8 cellular contexts compared by ENCODE assay signal in genomic region chr12:100716949-100717732, GRCh38.
DNase-seq lines count a peak whose midpoint lies in the region; ATAC-seq and TF ChIP-seq lines count a peak whose summit lies in the region.

No MANE protein-coding gene starts in this region.

- intact Hi-C loops in left ventricle myocardium inferior (cut with micrococcal nuclease): no loop called here
- intact Hi-C loops in sigmoid colon (cut with DNase I): no loop called here

- TF ChIP-seq CTCF in RWPE2 (IDR thresholded peaks at IDR 0.05; ENCODE audit: poor library complexity, severe bottlenecking) (no peak), left ventricle myocardium inferior (IDR thresholded peaks at IDR 0.05; ENCODE audit: borderline replicate concordance) (no peak), sigmoid colon (IDR thresholded peaks at IDR 0.05) (no peak)

- TF ChIP-seq POLR2A in sigmoid colon (IDR thresholded peaks at IDR 0.05): no peak

- H3K36me3 ChIP-seq in RWPE2 (ENCODE audit: low read depth) (no peaks in the 10 kb centered on the region), left ventricle myocardium inferior (no peaks in the 10 kb centered on the region), sigmoid colon (no peaks in the 10 kb centered on the region)

- H3K4me3 ChIP-seq in RWPE2 (ENCODE audit: severe bottlenecking): peak overlapping the region; percentile 52
- peak overlapping the region; percentile 55 for H3K4me3 ChIP-seq in left ventricle myocardium inferior
- H3K4me3 ChIP-seq in sigmoid colon: peak overlapping the region in 3 of 4 donors; percentile 16 to 34 (median 29)

- no peaks in the 10 kb centered on the region for H3K4me1 ChIP-seq in RWPE2 (ENCODE audit: insufficient read depth, poor library complexity, severe bottlenecking)
- H3K4me1 ChIP-seq in left ventricle myocardium inferior: peaks cover 8% of the 10 kb centered on the region
- peaks cover 0 to 9% (median 0%) of the 10 kb centered on the region in 4 donors for H3K4me1 ChIP-seq in sigmoid colon

- H3K9me3 ChIP-seq in RWPE2 (ENCODE audit: severe bottlenecking) (no peaks in the 10 kb centered on the region), left ventricle myocardium inferior (replicated peaks) (no peaks in the 10 kb centered on the region), sigmoid colon (no peaks in the 10 kb centered on the region)

- H3K27me3 ChIP-seq in RWPE2 (ENCODE audit: insufficient read depth, poor library complexity, severe bottlenecking): no peaks in the 10 kb centered on the region
- peaks cover 89% of the 10 kb centered on the region for H3K27me3 ChIP-seq in left ventricle myocardium inferior (ENCODE audit: low read depth)
- peaks cover 3 to 53% (median 22%) of the 10 kb centered on the region in 3 donors for H3K27me3 ChIP-seq in sigmoid colon

- peak; percentile 75 for ATAC-seq in RWPE2 (ENCODE audit: low read depth)

- WGBS in sigmoid colon, 2 donors: 1 to 3% methylated on average over 100 of the region's 100 CpGs

- TF ChIP-seq EP300 in sigmoid colon (IDR thresholded peaks at IDR 0.05): no peak

- H3K27ac ChIP-seq in RWPE2 (ENCODE audit: poor library complexity, severe bottlenecking) (peak overlapping the region; percentile 7), left ventricle myocardium inferior (replicated peaks) (no peak overlapping the region), sigmoid colon (no peak overlapping the region)

- peak; percentile 48 for DNase-seq in ELR (ENCODE audit: low read depth)
- DNase-seq in RWPE2 (ENCODE audit: low spot score): peak; percentile 37
- no peak for DNase-seq in left ventricle myocardium inferior
- DNase-seq in sigmoid colon: no peak
- no peak for DNase-seq in T-helper 2 cell
- no peak for DNase-seq in stimulated activated CD4-positive, alpha-beta T cell treated with anti-CD3 and anti-CD28 coated beads, Interleukin-12 subunit alpha, Interleukin-12 subunit beta, amount 100 ng/mL, for 4 hours
- no peak for DNase-seq in ureter (ENCODE audit: low spot score)
- DNase-seq in activated naive CD4-positive, alpha-beta T cell treated with anti-CD3 and anti-CD28 coated beads, Interleukin-2, amount 50 U/mL, for 16 hours: no peak

Comparison
In these comparisons a context has a peak if more than half of its experiments do, and no peak if none do; other contexts are left out.
1. DNase-seq: peak in ELR (single experiment) and RWPE2 (single experiment); none in left ventricle myocardium inferior (single experiment), sigmoid colon (single experiment), T-helper 2 cell (0 of 5), stimulated activated CD4-positive, alpha-beta T cell treated with anti-CD3 and anti-CD28 coated beads, Interleukin-12 subunit alpha, Interleukin-12 subunit beta, amount 100 ng/mL, for 4 hours (single experiment), ureter (single experiment) and activated naive CD4-positive, alpha-beta T cell treated with anti-CD3 and anti-CD28 coated beads, Interleukin-2, amount 50 U/mL, for 16 hours (single experiment).
2. Peak in every context shown above with its lines, with median percentiles within 50 percentile points of each other: H3K4me3 ChIP-seq.